ENCODE assay signal across 15 cellular contexts in the genomic region with DNA sequence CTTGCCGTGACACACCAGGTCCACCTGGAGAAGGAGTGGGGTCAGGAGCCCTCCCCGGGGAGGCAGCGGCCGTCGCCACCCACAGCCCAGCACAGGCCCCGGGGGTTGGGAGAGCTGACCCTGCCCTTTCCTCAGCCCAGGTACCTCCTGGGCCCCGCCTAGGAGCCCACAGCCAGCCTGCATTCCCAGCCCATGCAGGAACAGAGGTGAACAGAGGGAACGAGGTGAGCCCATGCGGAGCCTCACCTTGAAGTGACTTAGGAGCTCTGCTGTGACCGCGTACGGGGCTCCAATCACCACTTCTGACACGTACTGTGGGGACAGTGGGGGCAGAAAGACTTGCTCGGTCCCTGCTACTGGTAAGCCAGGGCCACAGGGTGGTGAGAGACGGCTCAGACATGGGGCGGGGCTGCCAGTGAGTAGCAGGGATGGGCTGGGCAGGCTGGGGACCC. TPM values are rescaled to one million over a fixed set of nuclear protein-coding genes. Genes with fewer than 3 reads are reported as not detected.
DNase-seq lines count a peak whose midpoint lies in the region; ATAC-seq, FAIRE-seq and TF ChIP-seq lines count a peak whose summit lies in the region.
"Had no signal": no experiment of that assay in that cellular context is flagged by ENCODE, and none has a peak within 500 bp of the region (broad histone marks: within the 10 kb centered on the region; RNA-seq: fewer than 3 reads in every experiment).

No MANE protein-coding gene starts in this region.

- peaks cover 7 to 100% (median 87%) of the 10 kb centered on the region in 11 experiments; a peak in 20 of 22 replicates for H4K20me1 ChIP-seq in BLaER1 treated with 17β-estradiol and CSF1 and Interleukin-3, amounts not matched to agents 10 nM and 100 nM
- peaks cover 14% of the 10 kb centered on the region; the same call in 1 of the 2 replicates for H4K20me1 ChIP-seq in HepG2 (ENCODE audit: insufficient read depth, low read length)

- 95% methylated on average over 10 of the region's 16 CpGs for WGBS in HepG2 (ENCODE audit: low lambda C conversion rate)

- CTCF ChIA-PET in RWPE1 (lab: Yijun Ruan, JAX) (interaction anchor here (0.7 kb wide), 1 partner anchor 33 kb away, joined by 5 read pairs; no protein-coding TSS in a partner anchor), HepG2 (lab: Yijun Ruan, JAX; ENCODE audit: low intra/inter-chr PET ratio, low total read pairs) (no interaction called here)

- H3K27ac ChIP-seq in BLaER1 treated with 17β-estradiol and CSF1 and Interleukin-3, amounts not matched to agents 10 nM and 100 nM: no peak overlapping the region
- H3K27ac ChIP-seq in RWPE1 (peak overlapping the region; percentile 98), HepG2 (ENCODE audit: extremely low read length, insufficient read depth, low read length) (no peak overlapping the region)

- TF ChIP-seq EP300 in HepG2 (IDR thresholded peaks at IDR 0.05; ENCODE audit: low read depth in 2 of 2, low read length in 2 of 2) (no peak), HepG2 (CRISPR knock-in tag; IDR thresholded peaks at IDR 0.05; ENCODE audit: borderline replicate concordance) (no peak)

- no peak for FAIRE-seq in HepG2 (lab: Jason Lieb, UNC)
- FAIRE-seq: G401.6, GM12892 had no signal

- no TSS peak for BruUV-seq in HepG2 (replicated peaks; lab: Mats Ljungman, UMichigan)

- POLR2A ChIA-PET in RWPE1 (lab: Yijun Ruan, JAX; ENCODE audit: low non-redundant PET) (interaction anchor here (0.6 kb wide), 1 partner anchor 13 kb away, joined by 10 read pairs; no protein-coding TSS in a partner anchor), HepG2 (lab: Yijun Ruan, JAX) (interaction anchor here (0.9 to 1.5 kb wide), 2 partner anchors 13 to 21 kb away, joined by 3 read pairs; partner anchors contain the start of genes ALYREF and ANAPC11)

- H3K4me2 ChIP-seq in BLaER1 treated with 17β-estradiol and CSF1 and Interleukin-3, amounts not matched to agents 10 nM and 100 nM: peak overlapping the region; percentile 15 to 72 (median 64); a peak in 20 of 22 replicates
- H3K4me2 ChIP-seq in HepG2 (ENCODE audit: low read depth, low read length): no peak overlapping the region

- peaks cover 36 to 45% (median 41%) of the 10 kb centered on the region in 11 experiments for H3K27me3 ChIP-seq in BLaER1 treated with 17β-estradiol and CSF1 and Interleukin-3, amounts not matched to agents 10 nM and 100 nM
- no peaks in the 10 kb centered on the region for H3K27me3 ChIP-seq in HepG2 (ENCODE audit: control insufficient read depth in 1 of 2, insufficient read depth in 2 of 2, low read length in 2 of 2)

- peaks cover 29 to 63% (median 47%) of the 10 kb centered on the region in 10 experiments for H3K4me1 ChIP-seq in BLaER1 treated with 17β-estradiol and CSF1 and Interleukin-3, amounts not matched to agents 10 nM and 100 nM
- peaks cover 46% of the 10 kb centered on the region for H3K4me1 ChIP-seq in HepG2 (ENCODE audit: insufficient read depth, low read length)

- no peak for TF ChIP-seq POLR2A in HepG2 (IDR thresholded peaks at IDR 0.05; ENCODE audit: insufficient read depth in 1 of 2, low read depth in 2 of 2, low read length in 2 of 2)

- H3K9me3 ChIP-seq in BLaER1 treated with 17β-estradiol and CSF1 and Interleukin-3, amounts not matched to agents 10 nM and 100 nM (replicated peaks in 1 of 11): no peaks in the 10 kb centered on the region
- H3K9me3 ChIP-seq in HepG2 (ENCODE audit: low read length): no peaks in the 10 kb centered on the region
- H3K9me3 ChIP-seq: Caco-2 had no signal

- intact Hi-C loops in HepG2 (cut with micrococcal nuclease; ENCODE audit: unreplicated experiment): no loop called here

- in situ Hi-C loops in HepG2 (cut with HindIII; ENCODE audit: extremely low pct_ligation_motif_present, low pct_unique_long_range_greater_than_20kb): no loop called here

- TF ChIP-seq RAD21 in HepG2 (CRISPR knock-in tag; IDR thresholded peaks at IDR 0.05): no peak

- H3K79me2 ChIP-seq in HepG2 (ENCODE audit: insufficient read depth, low read length): peaks cover 29% of the 10 kb centered on the region

- peaks cover 32 to 81% (median 61%) of the 10 kb centered on the region in 11 experiments for H3K36me3 ChIP-seq in BLaER1 treated with 17β-estradiol and CSF1 and Interleukin-3, amounts not matched to agents 10 nM and 100 nM
- H3K36me3 ChIP-seq in HepG2 (replicated peaks in 1 of 2; ENCODE audit: control insufficient read depth in 1 of 2, insufficient read depth in 2 of 2, low read length in 2 of 2): peaks cover 47 to 57% of the 10 kb centered on the region in 2 experiments

- TF ChIP-seq CTCF in RWPE1 (conservative IDR thresholded peaks at IDR 0.05; ENCODE audit: low read depth) (no peak), HepG2 (CRISPR knock-in tag; IDR thresholded peaks at IDR 0.05) (no peak)

- ATAC-seq in HepG2: no peak

- no peak for DNase-seq in RWPE1 (ENCODE audit: low spot score)
- DNase-seq in HepG2 (ENCODE audit: low spot score): no peak
- no peak for DNase-seq in COLO829 (ENCODE audit: low spot score)
- no peak for DNase-seq in cortex of kidney (lab: John Stamatoyannopoulos, UW)
- no peak for DNase-seq in activated CD8-positive, alpha-beta memory T cell treated with anti-CD3 and anti-CD28 coated beads, Interleukin-2, amount 50 U/mL, for 48 hours
- DNase-seq: Caco-2; CD4-positive, alpha-beta T cell; DMS153; DND-41; GOT3; H7; HCEC 1CT had no signal

- no peak overlapping the region for H2AFZ ChIP-seq in HepG2 (ENCODE audit: low read length)

- no peak overlapping the region for H3K4me3 ChIP-seq in BLaER1 treated with 17β-estradiol and CSF1 and Interleukin-3, amounts not matched to agents 10 nM and 100 nM
- H3K4me3 ChIP-seq in HepG2 (replicated peaks in 1 of 3; ENCODE audit: insufficient read depth in 1 of 3, low read depth in 2 of 3, low read length in 3 of 3): no peak overlapping the region

- H3K9ac ChIP-seq in BLaER1 treated with 17β-estradiol and CSF1 and Interleukin-3, amounts not matched to agents 10 nM and 100 nM: no peak overlapping the region; a peak in 2 of 22 replicates
- no peak overlapping the region for H3K9ac ChIP-seq in HepG2 (ENCODE audit: insufficient read depth, low read depth, low read length)

RNA-seq across cellular contexts. Expression of gene NPB, which starts 3.4 kb away (rescaled TPM):
- total RNA-seq in HepG2 (2016; rRNA removed; fragmentation: Illumina TruSeq; extraction: Trizol): 0.56 and 0.93 TPM in 2 replicates
- 0.97 and 1.1 TPM in 2 replicates for total RNA-seq in HepG2 (2016; cell fraction: cytosol; rRNA removed; fragmentation: Illumina TruSeq; extraction: Trizol; ENCODE audit: low read depth)
- 0.34 and 0.69 TPM in 2 replicates for total RNA-seq in HepG2 (2016; cell fraction: insoluble cytoplasmic fraction; rRNA removed; fragmentation: Illumina TruSeq; extraction: Trizol)
- total RNA-seq in HepG2 (2016; cell fraction: membrane; rRNA removed; fragmentation: Illumina TruSeq; extraction: Trizol): 0.59 and 0.69 TPM in 2 replicates
- 0.31 and 0.44 TPM in 2 replicates for total RNA-seq in HepG2 (2016; cell fraction: nucleus; rRNA removed; fragmentation: Illumina TruSeq; extraction: Trizol)
- 0.11 and 0.22 TPM in 2 replicates for polyA plus RNA-seq in HepG2 (2011; rRNA removed)
- 0.59 and 0.70 TPM in 2 replicates for polyA plus RNA-seq in HepG2 (2011; cell fraction: cytosol; rRNA removed)
- polyA plus RNA-seq in HepG2 (2011; cell fraction: nucleus; rRNA removed): 0.52 and 0.66 TPM in 2 replicates
- polyA plus RNA-seq in HepG2 (2012): 1.6 TPM in 1 of 2 replicates, not detected in the other
- polyA plus RNA-seq in HepG2 (2016; cell fraction: cytosol; fragmentation: Illumina TruSeq; extraction: Trizol; ENCODE audit: low read depth): 1.2 and 1.7 TPM in 2 replicates
- polyA plus RNA-seq in HepG2 (2016; cell fraction: insoluble cytoplasmic fraction; fragmentation: Illumina TruSeq; extraction: Trizol; ENCODE audit: low read depth): 0.17 and 0.43 TPM in 2 replicates
- polyA plus RNA-seq in HepG2 (2016; cell fraction: membrane; fragmentation: Illumina TruSeq; extraction: Trizol; ENCODE audit: low read depth): 0.80 and 0.88 TPM in 2 replicates
- polyA plus RNA-seq in HepG2 (2016; cell fraction: nucleus; fragmentation: Illumina TruSeq; extraction: Trizol; ENCODE audit: insufficient read depth, low read depth): 1.3 TPM in 1 of 2 replicates, not detected in the other
- 0.80 and 1.6 TPM in 2 replicates for polyA minus RNA-seq in HepG2 (2011; rRNA and poly(A)+ RNA removed; ENCODE audit: low replicate concordance)
- polyA minus RNA-seq in HepG2 (2011; cell fraction: cytosol; rRNA and poly(A)+ RNA removed): 0.53 TPM in 1 of 2 replicates, not detected in the other
- polyA minus RNA-seq in HepG2 (2011; cell fraction: nucleus; rRNA and poly(A)+ RNA removed): 0.26 and 0.75 TPM in 2 replicates

RNA-seq across cellular contexts. Expression of gene PCYT2, which starts 5.7 kb away (rescaled TPM):
- total RNA-seq in HepG2 (2016; rRNA removed; fragmentation: Illumina TruSeq; extraction: Trizol): 240 and 297 TPM in 2 replicates
- total RNA-seq in HepG2 (2016; cell fraction: cytosol; rRNA removed; fragmentation: Illumina TruSeq; extraction: Trizol; ENCODE audit: low read depth): 152 and 156 TPM in 2 replicates
- 223 and 298 TPM in 2 replicates for total RNA-seq in HepG2 (2016; cell fraction: insoluble cytoplasmic fraction; rRNA removed; fragmentation: Illumina TruSeq; extraction: Trizol)
- total RNA-seq in HepG2 (2016; cell fraction: membrane; rRNA removed; fragmentation: Illumina TruSeq; extraction: Trizol): 178 and 208 TPM in 2 replicates
- 220 and 223 TPM in 2 replicates for total RNA-seq in HepG2 (2016; cell fraction: nucleus; rRNA removed; fragmentation: Illumina TruSeq; extraction: Trizol)
- polyA plus RNA-seq in HepG2 (2011; rRNA removed): 147 and 222 TPM in 2 replicates
- 94.7 and 118 TPM in 2 replicates for polyA plus RNA-seq in HepG2 (2011; cell fraction: cytosol; rRNA removed)
- polyA plus RNA-seq in HepG2 (2011; cell fraction: nucleus; rRNA removed): 1,015 and 1,225 TPM in 2 replicates
- polyA plus RNA-seq in HepG2 (2012): 124 and 128 TPM in 2 replicates
- 113 and 134 TPM in 2 replicates for polyA plus RNA-seq in HepG2 (2016; cell fraction: cytosol; fragmentation: Illumina TruSeq; extraction: Trizol; ENCODE audit: low read depth)
- polyA plus RNA-seq in HepG2 (2016; cell fraction: insoluble cytoplasmic fraction; fragmentation: Illumina TruSeq; extraction: Trizol; ENCODE audit: low read depth): 235 and 242 TPM in 2 replicates
- polyA plus RNA-seq in HepG2 (2016; cell fraction: membrane; fragmentation: Illumina TruSeq; extraction: Trizol; ENCODE audit: low read depth): 149 and 175 TPM in 2 replicates
- polyA plus RNA-seq in HepG2 (2016; cell fraction: nucleus; fragmentation: Illumina TruSeq; extraction: Trizol; ENCODE audit: insufficient read depth, low read depth): 499 and 551 TPM in 2 replicates
- 38.6 and 144 TPM in 2 replicates for polyA minus RNA-seq in HepG2 (2011; rRNA and poly(A)+ RNA removed; ENCODE audit: low replicate concordance)
- 47.2 and 54.9 TPM in 2 replicates for polyA minus RNA-seq in HepG2 (2011; cell fraction: cytosol; rRNA and poly(A)+ RNA removed)
- 202 and 210 TPM in 2 replicates for polyA minus RNA-seq in HepG2 (2011; cell fraction: nucleus; rRNA and poly(A)+ RNA removed)

RNA-seq across cellular contexts. Expression of gene SIRT7, which starts 12.5 kb away (rescaled TPM):
- total RNA-seq in HepG2 (2016; rRNA removed; fragmentation: Illumina TruSeq; extraction: Trizol): 14.5 and 24.8 TPM in 2 replicates
- total RNA-seq in HepG2 (2016; cell fraction: cytosol; rRNA removed; fragmentation: Illumina TruSeq; extraction: Trizol; ENCODE audit: low read depth): 71.6 and 74.9 TPM in 2 replicates
- 13.5 and 25.0 TPM in 2 replicates for total RNA-seq in HepG2 (2016; cell fraction: insoluble cytoplasmic fraction; rRNA removed; fragmentation: Illumina TruSeq; extraction: Trizol)
- total RNA-seq in HepG2 (2016; cell fraction: membrane; rRNA removed; fragmentation: Illumina TruSeq; extraction: Trizol): 27.9 and 28.8 TPM in 2 replicates
- 28.8 and 33.6 TPM in 2 replicates for total RNA-seq in HepG2 (2016; cell fraction: nucleus; rRNA removed; fragmentation: Illumina TruSeq; extraction: Trizol)
- 8.3 and 10.9 TPM in 2 replicates for polyA plus RNA-seq in HepG2 (2011; rRNA removed)
- polyA plus RNA-seq in HepG2 (2011; cell fraction: cytosol; rRNA removed): 5.9 and 7.5 TPM in 2 replicates
- 73.2 and 80.4 TPM in 2 replicates for polyA plus RNA-seq in HepG2 (2011; cell fraction: nucleus; rRNA removed)
- polyA plus RNA-seq in HepG2 (2012): 12.4 and 18.7 TPM in 2 replicates
- polyA plus RNA-seq in HepG2 (2016; cell fraction: cytosol; fragmentation: Illumina TruSeq; extraction: Trizol; ENCODE audit: low read depth): 8.7 and 9.0 TPM in 2 replicates
- polyA plus RNA-seq in HepG2 (2016; cell fraction: insoluble cytoplasmic fraction; fragmentation: Illumina TruSeq; extraction: Trizol; ENCODE audit: low read depth): 13.6 and 15.2 TPM in 2 replicates
- polyA plus RNA-seq in HepG2 (2016; cell fraction: membrane; fragmentation: Illumina TruSeq; extraction: Trizol; ENCODE audit: low read depth): 12.2 and 12.4 TPM in 2 replicates
- polyA plus RNA-seq in HepG2 (2016; cell fraction: nucleus; fragmentation: Illumina TruSeq; extraction: Trizol; ENCODE audit: insufficient read depth, low read depth): 87.1 and 90.3 TPM in 2 replicates
- polyA minus RNA-seq in HepG2 (2011; rRNA and poly(A)+ RNA removed; ENCODE audit: low replicate concordance): 38.8 and 69.4 TPM in 2 replicates
- polyA minus RNA-seq in HepG2 (2011; cell fraction: cytosol; rRNA and poly(A)+ RNA removed): 8.9 and 16.0 TPM in 2 replicates
- polyA minus RNA-seq in HepG2 (2011; cell fraction: nucleus; rRNA and poly(A)+ RNA removed): 22.5 and 26.8 TPM in 2 replicates

RNA-seq across cellular contexts. Expression of gene ANAPC11, which starts 13.9 kb away (rescaled TPM):
- 114 and 127 TPM in 2 replicates for total RNA-seq in HepG2 (2016; rRNA removed; fragmentation: Illumina TruSeq; extraction: Trizol)
- 131 and 197 TPM in 2 replicates for total RNA-seq in HepG2 (2016; cell fraction: cytosol; rRNA removed; fragmentation: Illumina TruSeq; extraction: Trizol; ENCODE audit: low read depth)
- 108 and 128 TPM in 2 replicates for total RNA-seq in HepG2 (2016; cell fraction: insoluble cytoplasmic fraction; rRNA removed; fragmentation: Illumina TruSeq; extraction: Trizol)
- 131 and 179 TPM in 2 replicates for total RNA-seq in HepG2 (2016; cell fraction: membrane; rRNA removed; fragmentation: Illumina TruSeq; extraction: Trizol)
- 50.9 and 64.4 TPM in 2 replicates for total RNA-seq in HepG2 (2016; cell fraction: nucleus; rRNA removed; fragmentation: Illumina TruSeq; extraction: Trizol)
- 235 and 250 TPM in 2 replicates for polyA plus RNA-seq in HepG2 (2011; rRNA removed)
- 444 and 596 TPM in 2 replicates for polyA plus RNA-seq in HepG2 (2011; cell fraction: cytosol; rRNA removed)
- 192 and 202 TPM in 2 replicates for polyA plus RNA-seq in HepG2 (2011; cell fraction: nucleus; rRNA removed)
- polyA plus RNA-seq in HepG2 (2012): 95.6 and 161 TPM in 2 replicates
- polyA plus RNA-seq in HepG2 (2016; cell fraction: cytosol; fragmentation: Illumina TruSeq; extraction: Trizol; ENCODE audit: low read depth): 209 and 306 TPM in 2 replicates
- polyA plus RNA-seq in HepG2 (2016; cell fraction: insoluble cytoplasmic fraction; fragmentation: Illumina TruSeq; extraction: Trizol; ENCODE audit: low read depth): 119 and 120 TPM in 2 replicates
- polyA plus RNA-seq in HepG2 (2016; cell fraction: membrane; fragmentation: Illumina TruSeq; extraction: Trizol; ENCODE audit: low read depth): 162 and 209 TPM in 2 replicates
- 107 and 109 TPM in 2 replicates for polyA plus RNA-seq in HepG2 (2016; cell fraction: nucleus; fragmentation: Illumina TruSeq; extraction: Trizol; ENCODE audit: insufficient read depth, low read depth)
- 68.6 and 147 TPM in 2 replicates for polyA minus RNA-seq in HepG2 (2011; rRNA and poly(A)+ RNA removed; ENCODE audit: low replicate concordance)
- 32.2 and 42.7 TPM in 2 replicates for polyA minus RNA-seq in HepG2 (2011; cell fraction: cytosol; rRNA and poly(A)+ RNA removed)
- polyA minus RNA-seq in HepG2 (2011; cell fraction: nucleus; rRNA and poly(A)+ RNA removed): 23.0 and 25.9 TPM in 2 replicates

RNA-seq across cellular contexts. Expression of gene ALYREF, which starts 14.1 kb away (rescaled TPM):
- total RNA-seq in HepG2 (2016; rRNA removed; fragmentation: Illumina TruSeq; extraction: Trizol): 264 and 269 TPM in 2 replicates
- 86.2 and 89.3 TPM in 2 replicates for total RNA-seq in HepG2 (2016; cell fraction: cytosol; rRNA removed; fragmentation: Illumina TruSeq; extraction: Trizol; ENCODE audit: low read depth)
- total RNA-seq in HepG2 (2016; cell fraction: insoluble cytoplasmic fraction; rRNA removed; fragmentation: Illumina TruSeq; extraction: Trizol): 272 and 275 TPM in 2 replicates
- 108 and 110 TPM in 2 replicates for total RNA-seq in HepG2 (2016; cell fraction: membrane; rRNA removed; fragmentation: Illumina TruSeq; extraction: Trizol)
- total RNA-seq in HepG2 (2016; cell fraction: nucleus; rRNA removed; fragmentation: Illumina TruSeq; extraction: Trizol): 101 and 105 TPM in 2 replicates
- polyA plus RNA-seq in HepG2 (2011; rRNA removed): 58.4 and 59.8 TPM in 2 replicates
- polyA plus RNA-seq in HepG2 (2011; cell fraction: cytosol; rRNA removed): 45.3 and 72.1 TPM in 2 replicates
- 54.3 and 67.4 TPM in 2 replicates for polyA plus RNA-seq in HepG2 (2011; cell fraction: nucleus; rRNA removed)
- 42.1 and 68.4 TPM in 2 replicates for polyA plus RNA-seq in HepG2 (2012)
- 78.5 and 81.9 TPM in 2 replicates for polyA plus RNA-seq in HepG2 (2016; cell fraction: cytosol; fragmentation: Illumina TruSeq; extraction: Trizol; ENCODE audit: low read depth)
- polyA plus RNA-seq in HepG2 (2016; cell fraction: insoluble cytoplasmic fraction; fragmentation: Illumina TruSeq; extraction: Trizol; ENCODE audit: low read depth): 267 TPM in 2 replicates
- 83.5 and 93.6 TPM in 2 replicates for polyA plus RNA-seq in HepG2 (2016; cell fraction: membrane; fragmentation: Illumina TruSeq; extraction: Trizol; ENCODE audit: low read depth)
- 158 and 162 TPM in 2 replicates for polyA plus RNA-seq in HepG2 (2016; cell fraction: nucleus; fragmentation: Illumina TruSeq; extraction: Trizol; ENCODE audit: insufficient read depth, low read depth)
- 80.4 and 133 TPM in 2 replicates for polyA minus RNA-seq in HepG2 (2011; rRNA and poly(A)+ RNA removed; ENCODE audit: low replicate concordance)
- 40.2 and 48.3 TPM in 2 replicates for polyA minus RNA-seq in HepG2 (2011; cell fraction: cytosol; rRNA and poly(A)+ RNA removed)
- polyA minus RNA-seq in HepG2 (2011; cell fraction: nucleus; rRNA and poly(A)+ RNA removed): 44.9 and 56.4 TPM in 2 replicates
